In genomic region chr4:124030038-124030638, GRCh38 we compare ENCODE assay signal across 1 cellular context.
TF ChIP-seq lines count a peak whose summit lies in the region.

No MANE protein-coding gene starts in this region.

TF ChIP-seq in GM23338, 12 proteins besides CTCF, POLR2A, EP300 and RAD21 (continued from another document):
- TF ChIP-seq REST (IDR thresholded peaks at IDR 0.05; ENCODE audit: unreplicated experiment), result no peak
- no peak for TF ChIP-seq EZH2phosphoT487 (IDR thresholded peaks at IDR 0.05; ENCODE audit: unreplicated experiment)
- no peak for TF ChIP-seq STAT1 (IDR thresholded peaks at IDR 0.05; ENCODE audit: unreplicated experiment)
- no peak for TF ChIP-seq JUNB (IDR thresholded peaks at IDR 0.05; ENCODE audit: unreplicated experiment)
- no peak for TF ChIP-seq POLR2AphosphoS5 (IDR thresholded peaks at IDR 0.05; ENCODE audit: low read depth)
- no peak for TF ChIP-seq ZNF114 (CRISPR knock-in tag; IDR thresholded peaks at IDR 0.05)
- no peak for TF ChIP-seq ZNF462 (CRISPR knock-in tag; IDR thresholded peaks at IDR 0.05)
- TF ChIP-seq ZNF331 (CRISPR knock-in tag; IDR thresholded peaks at IDR 0.05; ENCODE audit: low read depth), result no peak
- TF ChIP-seq EZH2 (IDR thresholded peaks at IDR 0.05; ENCODE audit: low read depth, unreplicated experiment), result no peak
- no peak for TF ChIP-seq CREB1 (CRISPR knock-in tag; IDR thresholded peaks at IDR 0.05; ENCODE audit: low read depth)
TF ChIP-seq in GM23338: peak in this region for 0.
